Comparison of ENCODE assay signal across 8 cellular contexts in genomic region chr6:152301806-152302568, GRCh38.
DNase-seq lines count a peak whose midpoint lies in the region; ATAC-seq and TF ChIP-seq lines count a peak whose summit lies in the region.

No MANE protein-coding gene starts in this region.

- no peaks in the 10 kb centered on the region for H3K9me3 Mint-ChIP-seq in activated T-helper 17 cell treated with anti-CD3 and anti-CD28 coated beads, Interleukin-2, amount 50 U/mL, for 72 hours
- H3K9me3 Mint-ChIP-seq in natural killer cell: no peaks in the 10 kb centered on the region

- peaks cover 5% of the 10 kb centered on the region for H3K36me3 Mint-ChIP-seq in activated T-helper 17 cell treated with anti-CD3 and anti-CD28 coated beads, Interleukin-2, amount 50 U/mL, for 72 hours (ENCODE audit: low read depth)
- H3K36me3 Mint-ChIP-seq in natural killer cell: no peaks in the 10 kb centered on the region

- peak; percentile 52 for TF ChIP-seq CTCF in fibroblast of pulmonary artery (IDR thresholded peaks at IDR 0.05; ENCODE audit: low read length, missing control alignments)
- TF ChIP-seq CTCF in natural killer cell (IDR thresholded peaks at IDR 0.05): peak; percentile 54

- H3K9ac ChIP-seq in HUES48 (ENCODE audit: low read depth, low read length): no peak overlapping the region

- H3K9me3 ChIP-seq in HUES48 (ENCODE audit: control insufficient read depth, insufficient read depth, low read length): no peaks in the 10 kb centered on the region

- H3K4me3 Mint-ChIP-seq in activated T-helper 17 cell treated with anti-CD3 and anti-CD28 coated beads, Interleukin-2, amount 50 U/mL, for 72 hours: peak overlapping the region; percentile 98
- peak overlapping the region; percentile 100 for H3K4me3 Mint-ChIP-seq in natural killer cell

- H3K27ac Mint-ChIP-seq in activated T-helper 17 cell treated with anti-CD3 and anti-CD28 coated beads, Interleukin-2, amount 50 U/mL, for 72 hours: peak overlapping the region; percentile 96
- peak overlapping the region; percentile 98 for H3K27ac Mint-ChIP-seq in natural killer cell

- H3K4me3 ChIP-seq in HUES48 (ENCODE audit: low read depth, low read length): peak overlapping the region; percentile 77
- peak overlapping the region; percentile 85 for H3K4me3 ChIP-seq in fibroblast of pulmonary artery (replicated peaks; ENCODE audit: low read depth, low read length)

- H3K27me3 ChIP-seq in HUES48 (ENCODE audit: control insufficient read depth, insufficient read depth, low read length): no peaks in the 10 kb centered on the region

- peak overlapping the region; percentile 54 for H3K27ac ChIP-seq in HUES48 (ENCODE audit: low read depth, low read length)

- DNase-seq in D341Med (ENCODE audit: low spot score) (peak; percentile 92), RKO (ENCODE audit: low spot score) (peak; percentile 81), fibroblast of pulmonary artery (ENCODE audit: low read depth) (peak; percentile 92), natural killer cell (peak; percentile 88)
- peak; percentile 74 to 90 (median 84) for DNase-seq in stimulated activated naive CD4-positive, alpha-beta T cell (lab: John Stamatoyannopoulos, UW)

- peaks cover 9% of the 10 kb centered on the region for H3K4me1 ChIP-seq in HUES48 (ENCODE audit: control insufficient read depth, insufficient read depth, low read length)

- no peaks in the 10 kb centered on the region for H3K27me3 Mint-ChIP-seq in activated T-helper 17 cell treated with anti-CD3 and anti-CD28 coated beads, Interleukin-2, amount 50 U/mL, for 72 hours
- H3K27me3 Mint-ChIP-seq in natural killer cell (ENCODE audit: low read depth in 2 of 2): no peaks in the 10 kb centered on the region

- intact Hi-C loops in natural killer cell (cut with micrococcal nuclease): loop anchor here (5.0 kb wide), 3 partner anchors 35 to 850 kb away; partner anchors contain the start of gene RMND1

- peaks cover 21% of the 10 kb centered on the region for H3K4me1 Mint-ChIP-seq in activated T-helper 17 cell treated with anti-CD3 and anti-CD28 coated beads, Interleukin-2, amount 50 U/mL, for 72 hours
- H3K4me1 Mint-ChIP-seq in natural killer cell: peaks cover 30 to 33% of the 10 kb centered on the region in 2 donors

- ATAC-seq in GM21423 (IDR thresholded peaks at IDR 0.05; ENCODE audit: unreplicated experiment) (peak; percentile 93), natural killer cell (peak; percentile 92 to 98 (median 96))
- ATAC-seq in activated T-helper 17 cell treated with anti-CD3 and anti-CD28 coated beads, Interleukin-2, amount 50 U/mL, for 72 hours (replicated peaks): peak; percentile 96

- no peaks in the 10 kb centered on the region for H3K36me3 ChIP-seq in HUES48 (ENCODE audit: control insufficient read depth, insufficient read depth, low read length)

Comparison
In these comparisons a context has a peak if more than half of its experiments do, and no peak if none do; other contexts are left out.
1. Peak in every context shown above with its lines: DNase-seq, ATAC-seq, H3K4me3 ChIP-seq and H3K27ac ChIP-seq.